8 cellular contexts compared by ENCODE assay signal in the genomic region with DNA sequence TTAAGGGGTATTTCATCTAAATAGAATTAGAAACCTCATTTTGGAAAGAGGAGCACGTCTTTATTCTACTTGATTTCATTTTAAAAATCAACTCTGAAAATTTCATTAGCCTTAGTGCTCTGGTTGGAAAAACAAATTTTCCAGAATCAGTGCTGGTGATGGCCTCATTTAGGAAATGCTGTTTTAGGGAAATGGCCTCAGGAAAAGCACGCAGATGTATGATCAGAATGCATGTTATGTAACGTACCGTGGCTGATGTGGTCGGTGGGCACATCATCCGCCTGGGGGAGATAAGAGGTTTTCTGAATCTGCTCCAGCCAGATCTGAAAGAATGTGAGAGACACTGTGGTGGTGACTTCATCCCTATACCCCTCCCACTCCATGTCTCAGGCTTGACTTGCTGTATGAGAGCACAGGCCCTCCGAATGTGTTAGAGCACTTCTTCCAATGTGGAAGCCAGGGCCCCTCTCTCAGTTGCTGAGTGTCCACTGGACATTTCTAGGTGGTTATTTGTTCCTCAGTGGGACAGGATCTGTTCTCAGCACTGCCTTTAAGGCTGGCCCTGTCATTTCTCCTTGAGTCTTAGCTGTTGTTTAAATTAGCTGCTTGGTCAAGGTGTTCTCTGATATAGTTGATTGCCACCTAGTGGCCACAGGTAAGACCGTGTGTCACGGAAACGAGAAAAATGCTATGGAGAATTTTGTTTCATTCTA.
DNase-seq lines count a peak whose midpoint lies in the region; ATAC-seq and TF ChIP-seq lines count a peak whose summit lies in the region.

No MANE protein-coding gene starts in this region.

- no peaks in the 10 kb centered on the region for H3K36me3 Mint-ChIP-seq in HFFc6 (ENCODE audit: low read depth)
- peaks cover 11% of the 10 kb centered on the region for H3K36me3 Mint-ChIP-seq in dendritic cell treated with granulocyte-macrophage colony-stimulating factor and Interleukin-4, amounts not matched to agents 40 ng/mL and 50 ng/mL, for 4 days (ENCODE audit: low read depth)

- H2AK5ac ChIP-seq in mesendoderm (ENCODE audit: low read length) = no peak overlapping the region

- no peak overlapping the region for H3K56ac ChIP-seq in mesendoderm (ENCODE audit: low read length)

- H3K4ac ChIP-seq in mesendoderm (ENCODE audit: low read depth, low read length) = no peak overlapping the region

- no peak for DNase-seq in Right ventricle myocardium inferior (ENCODE audit: missing footprints)
- no peak for DNase-seq in cardiac septum (ENCODE audit: low spot score)
- peak; percentile 68 for DNase-seq in HFFc6
- peak; percentile 16 for DNase-seq in NCI-H1092 (lab: John Stamatoyannopoulos, UW)
- peak; percentile 96 for DNase-seq in mesendoderm
- peak; percentile 69 for DNase-seq in superior temporal gyrus (ENCODE audit: extremely low spot score)

- peaks cover 17% of the 10 kb centered on the region for H3K4me1 Mint-ChIP-seq in HFFc6 (ENCODE audit: low read depth)
- peaks cover 85% of the 10 kb centered on the region for H3K4me1 Mint-ChIP-seq in dendritic cell treated with granulocyte-macrophage colony-stimulating factor and Interleukin-4, amounts not matched to agents 40 ng/mL and 50 ng/mL, for 4 days (ENCODE audit: low read depth)

- no peaks in the 10 kb centered on the region for H3K79me1 ChIP-seq in mesendoderm (ENCODE audit: low read length)

- peaks cover 4% of the 10 kb centered on the region for H3K27me3 Mint-ChIP-seq in HFFc6 (ENCODE audit: insufficient read depth)
- H3K27me3 Mint-ChIP-seq in dendritic cell treated with granulocyte-macrophage colony-stimulating factor and Interleukin-4, amounts not matched to agents 40 ng/mL and 50 ng/mL, for 4 days = no peaks in the 10 kb centered on the region

- no peak overlapping the region for H4K5ac ChIP-seq in mesendoderm (ENCODE audit: low read length)

- no CpG with 5 or more reads among the region's 10 CpGs for WGBS in mesendoderm (ENCODE audit: extremely low coverage, insufficient coverage, low lambda C conversion rate)

- H3K36me3 ChIP-seq in mesendoderm (ENCODE audit: control insufficient read depth, insufficient read depth, low read length) = no peaks in the 10 kb centered on the region

- no peak overlapping the region for H3K18ac ChIP-seq in mesendoderm (ENCODE audit: low read length)

- H3K23ac ChIP-seq in mesendoderm (ENCODE audit: low read length) = no peak overlapping the region

- H3K4me3 ChIP-seq in WI38 (ENCODE audit: low read depth, low read length) (no peak overlapping the region), mesendoderm (ENCODE audit: low read length) (no peak overlapping the region)

- intact Hi-C loops in Right ventricle myocardium inferior (cut with DNase I) (loop anchor here (2.0 to 10.0 kb wide), 2 partner anchors 26 to 52 kb away; no protein-coding TSS in a partner anchor), cardiac septum (cut with DNase I) (loop anchor here (5.0 to 10.0 kb wide), 2 partner anchors 52 to 114 kb away; no protein-coding TSS in a partner anchor)
- intact Hi-C loops in dendritic cell treated with granulocyte-macrophage colony-stimulating factor and Interleukin-4, amounts not matched to agents 40 ng/mL and 50 ng/mL, for 4 days (cut with micrococcal nuclease) = loop anchor here (2.0 to 10.0 kb wide), 2 partner anchors 52 to 94 kb away; no protein-coding TSS in a partner anchor

- H3K4me3 Mint-ChIP-seq in HFFc6 = peak overlapping the region; percentile 43
- no peak overlapping the region for H3K4me3 Mint-ChIP-seq in dendritic cell treated with granulocyte-macrophage colony-stimulating factor and Interleukin-4, amounts not matched to agents 40 ng/mL and 50 ng/mL, for 4 days

- no peaks in the 10 kb centered on the region for H3K27me3 ChIP-seq in mesendoderm (ENCODE audit: insufficient read depth, low read length, poor library complexity)

- H3K9me3 Mint-ChIP-seq in HFFc6 = no peaks in the 10 kb centered on the region
- H3K9me3 Mint-ChIP-seq in dendritic cell treated with granulocyte-macrophage colony-stimulating factor and Interleukin-4, amounts not matched to agents 40 ng/mL and 50 ng/mL, for 4 days = no peaks in the 10 kb centered on the region

- no peak overlapping the region for H2BK5ac ChIP-seq in mesendoderm (ENCODE audit: low read length)

- peak overlapping the region; percentile 14 for H3K9ac ChIP-seq in mesendoderm (ENCODE audit: low read length)

- no peak overlapping the region; the same call in 1 of the 2 replicates for H3K27ac Mint-ChIP-seq in HFFc6
- peak overlapping the region; percentile 21 for H3K27ac Mint-ChIP-seq in dendritic cell treated with granulocyte-macrophage colony-stimulating factor and Interleukin-4, amounts not matched to agents 40 ng/mL and 50 ng/mL, for 4 days

- no peak overlapping the region for H4K8ac ChIP-seq in mesendoderm (ENCODE audit: low read depth, low read length)

- TF ChIP-seq CTCF in HFFc6 (IDR thresholded peaks at IDR 0.05) (peak; percentile 84), WI38 (IDR thresholded peaks at IDR 0.05; ENCODE audit: low read depth, low read length) (peak; percentile 56)

- H3K4me2 ChIP-seq in mesendoderm (ENCODE audit: low read length) = no peak overlapping the region

- peak; percentile 24 for ATAC-seq in Right ventricle myocardium inferior

- no peak overlapping the region for H2BK120ac ChIP-seq in mesendoderm (ENCODE audit: low read depth, low read length)

- no peaks in the 10 kb centered on the region for H3K79me2 ChIP-seq in mesendoderm (ENCODE audit: control insufficient read depth, insufficient read depth, low read length)

- H3K27ac ChIP-seq in mesendoderm (ENCODE audit: low read depth, low read length) = no peak overlapping the region

- H2BK15ac ChIP-seq in mesendoderm (replicated peaks; ENCODE audit: low read depth) = no peak overlapping the region

- H3K4me1 ChIP-seq in mesendoderm (ENCODE audit: control insufficient read depth, low read depth, low read length) = peaks cover 11% of the 10 kb centered on the region

Comparison
In these comparisons a context has a peak if more than half of its experiments do, and no peak if none do; other contexts are left out.
1. DNase-seq: peak in HFFc6 (single experiment), NCI-H1092 (single experiment), mesendoderm (single experiment) and superior temporal gyrus (single experiment); none in Right ventricle myocardium inferior (single experiment) and cardiac septum (single experiment).